In genomic region chr2:177906041-177906718, GRCh38 we compare ENCODE assay signal across 8 cellular contexts.
DNase-seq lines count a peak whose midpoint lies in the region; ATAC-seq and TF ChIP-seq lines count a peak whose summit lies in the region.

No MANE protein-coding gene starts in this region.

- H3K27ac ChIP-seq in ACC112 (ENCODE audit: low read depth, low read length) = no peak overlapping the region
- no peak overlapping the region for H3K27ac ChIP-seq in liver (ENCODE audit: low read depth in 1 of 2, low read length in 2 of 2)

- H3K9ac ChIP-seq in liver (ENCODE audit: low read depth in 1 of 2, low read length in 2 of 2) = no peak overlapping the region

- TF ChIP-seq RAD21 in liver (IDR thresholded peaks at IDR 0.05) = peak; percentile 70 to 97

- H3K4me1 ChIP-seq in ACC112 (ENCODE audit: control insufficient read depth, insufficient read depth, low read length, unreplicated experiment) (no peaks in the 10 kb centered on the region), liver (ENCODE audit: control insufficient read depth in 4 of 4, insufficient read depth in 4 of 4, low read length in 3 of 4) (no peaks in the 10 kb centered on the region)

- H3K36me3 ChIP-seq in ACC112 (ENCODE audit: insufficient read depth, low read length) (no peaks in the 10 kb centered on the region), liver (ENCODE audit: control insufficient read depth in 4 of 4, insufficient read depth in 3 of 4, low read depth in 1 of 4, low read length in 3 of 4) (no peaks in the 10 kb centered on the region)

- peak; percentile 62 for DNase-seq in NCI-H1694 (lab: John Stamatoyannopoulos, UW)
- peak; percentile 49 for DNase-seq in UCSD-AML1 (lab: John Stamatoyannopoulos, UW; ENCODE audit: unreplicated experiment)
- peak; percentile 51 to 56 for DNase-seq in cardiac fibroblast (ENCODE audit: low read depth in 2 of 2)
- peak; percentile 14 for DNase-seq in stimulated activated CD8-positive, alpha-beta memory T cell treated with anti-CD3 and anti-CD28 coated beads, Interleukin-12 subunit alpha, Interleukin-12 subunit beta, amount 100 ng/mL, for 1 hour (ENCODE audit: low read depth)

- H3K4me3 ChIP-seq in ACC112 (ENCODE audit: low read depth, low read length) (no peak overlapping the region), cardiac fibroblast (replicated peaks in 1 of 2; ENCODE audit: low read depth in 2 of 2, low read length in 2 of 2) (no peak overlapping the region), liver (ENCODE audit: low read depth in 1 of 3, low read length in 3 of 3) (no peak overlapping the region)

- 22% methylated on average over 12 of the region's 12 CpGs for WGBS in liver

- peak overlapping the region; percentile 5 for H2AFZ ChIP-seq in ACC112 (ENCODE audit: low read length, unreplicated experiment)

- H3K27me3 ChIP-seq in ACC112 (ENCODE audit: insufficient read depth, low read length) = no peaks in the 10 kb centered on the region
- no peaks in the 10 kb centered on the region for H3K27me3 ChIP-seq in liver (ENCODE audit: control insufficient read depth in 4 of 4, insufficient read depth in 4 of 4, low read length in 3 of 4)

- H3K79me2 ChIP-seq in ACC112 (ENCODE audit: control insufficient read depth, insufficient read depth, low read length, unreplicated experiment) = no peaks in the 10 kb centered on the region

- H3K9me3 ChIP-seq in liver (ENCODE audit: control insufficient read depth in 4 of 4, low read length in 3 of 4) = no peaks in the 10 kb centered on the region

- ATAC-seq in GM18508 (IDR thresholded peaks at IDR 0.05; ENCODE audit: insufficient read depth, unreplicated experiment) (peak; percentile 83), HG02943 (IDR thresholded peaks at IDR 0.05; ENCODE audit: low read depth, unreplicated experiment) (peak; percentile 85)

- peak; percentile 86 for TF ChIP-seq CTCF in cardiac fibroblast (IDR thresholded peaks at IDR 0.05; ENCODE audit: low read depth, low read length)
- TF ChIP-seq CTCF in liver (IDR thresholded peaks at IDR 0.05; ENCODE audit: low read depth, low read length, missing input control) = peak; percentile 81

TF ChIP-seq in liver, 16 proteins besides CTCF, POLR2A, EP300 and RAD21:
- TF ChIP-seq RXRA (IDR thresholded peaks at IDR 0.05) (peak in 1 of 2 donors; percentile 10), FOXA1 (IDR thresholded peaks at IDR 0.05) (no peak)
TF ChIP-seq in liver: peak in this region for 1.
